20 cellular contexts compared by ENCODE assay signal in the genomic region with DNA sequence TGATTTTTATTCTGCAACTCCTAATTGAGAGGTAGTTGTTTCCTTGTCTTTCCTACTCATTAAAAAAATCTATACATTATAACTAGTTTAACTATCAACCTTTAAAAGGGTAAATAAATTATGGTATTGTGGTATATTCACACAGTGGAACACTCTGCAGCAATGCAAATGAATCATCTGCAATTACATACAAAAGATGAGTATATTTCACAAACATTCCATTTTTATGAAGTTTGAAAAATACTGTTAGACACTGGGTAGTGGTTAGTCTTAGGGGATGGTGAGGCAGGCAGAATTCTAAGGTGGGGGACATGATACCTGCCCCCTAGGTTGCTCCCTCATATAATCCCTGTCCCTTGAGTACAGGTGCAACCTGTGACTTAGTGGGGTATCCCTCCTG. TPM values are rescaled to one million over a fixed set of nuclear protein-coding genes. Genes with fewer than 3 reads are reported as not detected.
"Had no signal": no experiment of that assay in that cellular context is flagged by ENCODE, and none has a peak within 500 bp of the region (broad histone marks: within the 10 kb centered on the region; RNA-seq: fewer than 3 reads in every experiment).

No MANE protein-coding gene starts in this region.

- H3K9me3 Mint-ChIP-seq: memory B cell; natural killer cell; stimulated activated memory B cell treated with anti-CD40 and anti-IgM and Interleukin-4, amounts not matched to agents 10 μg/mL and 1 μg/mL and 100 μg/mL, for 72 hours had no signal

- H3K27me3 Mint-ChIP-seq: stimulated activated memory B cell treated with anti-CD40 and anti-IgM and Interleukin-4, amounts not matched to agents 10 μg/mL and 1 μg/mL and 100 μg/mL, for 72 hours had no signal

- H3K27me3 ChIP-seq: dorsolateral prefrontal cortex, neutrophil, sigmoid colon, tibial nerve, upper lobe of right lung, uterus had no signal

- H3K27ac ChIP-seq: dorsolateral prefrontal cortex, neutrophil, psoas muscle, sigmoid colon, thoracic aorta, tibial nerve, upper lobe of right lung, uterus had no signal

- H3K4me3 ChIP-seq: dorsolateral prefrontal cortex, lung, psoas muscle, sigmoid colon, thoracic aorta, tibial nerve, upper lobe of right lung, uterus had no signal

- ATAC-seq: psoas muscle; right cardiac atrium; stimulated activated memory B cell treated with anti-CD40 and anti-IgM and Interleukin-4, amounts not matched to agents 10 μg/mL and 1 μg/mL and 100 μg/mL, for 72 hours; stimulated activated naive CD8-positive, alpha-beta T cell treated with anti-CD3 and anti-CD28 coated beads, Interleukin-15, Interleukin-2, amounts not matched to agents 100 U/mL and 50 U/mL, for 24 hours; upper lobe of right lung had no signal

- H3K9me3 ChIP-seq: neutrophil, psoas muscle, sigmoid colon, thoracic aorta, tibial nerve, upper lobe of right lung, uterus had no signal

- H3K36me3 Mint-ChIP-seq: memory B cell; natural killer cell; stimulated activated memory B cell treated with anti-CD40 and anti-IgM and Interleukin-4, amounts not matched to agents 10 μg/mL and 1 μg/mL and 100 μg/mL, for 72 hours had no signal

- H3K4me3 Mint-ChIP-seq: memory B cell; natural killer cell; stimulated activated memory B cell treated with anti-CD40 and anti-IgM and Interleukin-4, amounts not matched to agents 10 μg/mL and 1 μg/mL and 100 μg/mL, for 72 hours had no signal

- H3K4me1 Mint-ChIP-seq: memory B cell; natural killer cell; stimulated activated memory B cell treated with anti-CD40 and anti-IgM and Interleukin-4, amounts not matched to agents 10 μg/mL and 1 μg/mL and 100 μg/mL, for 72 hours had no signal

- DNase-seq: dorsolateral prefrontal cortex; effector CD4-positive, alpha-beta T cell; hypothalamus; natural killer cell; posterior cingulate gyrus; psoas muscle; right cardiac atrium; sigmoid colon; stimulated activated CD4-positive, alpha-beta T cell treated with anti-CD3 and anti-CD28 coated beads, Interleukin-2, amount 100 ng/mL, for 24 hours; stimulated activated CD4-positive, alpha-beta T cell treated with anti-CD3 and anti-CD28 coated beads, Interleukin-4, amount 100 ng/mL, for 24 hours; stimulated activated naive CD8-positive, alpha-beta T cell treated with anti-CD3 and anti-CD28 coated beads, Interleukin-15, Interleukin-2, amounts not matched to agents 100 U/mL and 50 U/mL, for 24 hours; upper lobe of right lung; uterus had no signal

- H3K27ac Mint-ChIP-seq: memory B cell; natural killer cell; stimulated activated memory B cell treated with anti-CD40 and anti-IgM and Interleukin-4, amounts not matched to agents 10 μg/mL and 1 μg/mL and 100 μg/mL, for 72 hours had no signal

- H3K36me3 ChIP-seq: neutrophil, sigmoid colon, thoracic aorta, tibial nerve, upper lobe of right lung, uterus had no signal

- H3K4me1 ChIP-seq: psoas muscle, tibial nerve, upper lobe of right lung, uterus had no signal

RNA-seq across cellular contexts. Expression of a gene that starts 44.0 kb away (rescaled TPM):
- total RNA-seq: mononuclear cell, natural killer cell had no signal
